23 cellular contexts compared by ENCODE assay signal in the genomic region with DNA sequence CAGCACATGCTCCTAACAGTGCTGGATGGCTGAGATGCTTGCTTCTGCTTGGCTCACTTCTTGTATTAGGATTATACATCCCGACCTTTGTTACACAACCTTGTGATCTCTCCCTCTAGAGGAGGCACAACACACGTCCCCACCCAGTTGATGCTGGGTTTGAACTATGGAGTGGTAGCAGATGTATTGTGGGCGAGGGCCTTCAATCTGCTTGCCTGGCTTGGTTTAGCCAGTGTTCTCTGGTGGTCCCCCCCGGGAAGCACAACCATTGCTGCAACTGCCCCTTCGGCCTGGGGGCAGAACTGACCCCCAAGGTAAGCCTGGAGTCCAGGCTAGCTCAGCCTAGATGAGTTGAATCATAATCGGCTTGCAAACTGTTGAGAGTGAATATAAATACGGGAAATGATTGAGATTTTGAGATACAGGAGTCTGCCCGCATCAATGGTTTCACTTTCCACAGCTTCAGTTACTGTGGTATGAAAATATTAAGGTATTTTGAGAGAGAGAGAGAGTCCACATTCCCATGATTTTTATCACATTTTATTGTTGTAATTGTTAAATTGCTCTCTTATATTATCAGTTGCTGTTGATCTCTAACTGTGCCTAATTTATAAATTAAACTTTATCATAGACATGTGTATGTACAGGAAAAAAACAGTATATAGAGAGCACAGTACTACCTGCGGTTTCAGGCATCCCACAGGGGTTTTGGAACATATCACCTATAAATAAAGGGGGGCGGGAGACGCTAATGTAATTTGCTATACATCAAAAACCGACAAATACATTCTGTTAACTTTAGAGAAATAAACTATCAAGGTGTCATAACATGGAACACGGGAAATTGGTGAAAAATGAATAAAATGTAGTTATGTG.
"Had no signal": no experiment of that assay in that cellular context is flagged by ENCODE, and none has a peak within 500 bp of the region (broad histone marks: within the 10 kb centered on the region; RNA-seq: fewer than 3 reads in every experiment).

No MANE protein-coding gene starts in this region.

- DNase-seq: colonic mucosa; effector CD8-positive, alpha-beta T cell; endodermal cell; foreskin keratinocyte; heart left ventricle; hypothalamus; left ventricle myocardium superior; lower lobe of right lung; mucosa of descending colon; naive B cell; stimulated activated CD4-positive, alpha-beta T cell treated with anti-CD3 and anti-CD28 coated beads, Interleukin-4, amount 100 ng/mL, for 4 hours; upper lobe of left lung had no signal

- H3K9me3 ChIP-seq: colonic mucosa, heart left ventricle, lower lobe of right lung, mucosa of descending colon, neutrophil, prostate gland, right atrium auricular region, thoracic aorta, upper lobe of left lung had no signal

- H3K4me3 ChIP-seq: colonic mucosa, gastroesophageal sphincter, heart left ventricle, lower lobe of right lung, mucosa of descending colon, prostate gland, right atrium auricular region, thoracic aorta, tibial nerve, upper lobe of left lung had no signal

- ATAC-seq: esophagus mucosa; foreskin keratinocyte; gastroesophageal sphincter; heart left ventricle; left ventricle myocardium superior; lower lobe of right lung; mucosa of descending colon; natural killer cell treated with Interleukin-12 subunit alpha and Interleukin-12 subunit beta and Interleukin-15 and Interleukin-18, amount 100 ng/mL, for 72 hours; sciatic nerve; stimulated activated memory B cell treated with anti-CD40 and anti-IgM and Interleukin-4, amounts not matched to agents 10 μg/mL and 1 μg/mL and 100 μg/mL, for 72 hours had no signal

- H3K27me3 ChIP-seq: colonic mucosa, foreskin keratinocyte, neutrophil, right atrium auricular region, tibial nerve, upper lobe of left lung had no signal

- H3K27ac ChIP-seq: colonic mucosa, epithelial cell of prostate, foreskin keratinocyte, gastroesophageal sphincter, heart left ventricle, lower lobe of right lung, neutrophil, prostate gland, right atrium auricular region, thoracic aorta, tibial nerve, upper lobe of left lung had no signal

- H3K36me3 ChIP-seq: colonic mucosa, gastroesophageal sphincter, heart left ventricle, lower lobe of right lung, neutrophil, prostate gland, right atrium auricular region, thoracic aorta, tibial nerve, upper lobe of left lung had no signal

- H3K4me1 ChIP-seq: colonic mucosa, foreskin keratinocyte, gastroesophageal sphincter, heart left ventricle, lower lobe of right lung, prostate gland, right atrium auricular region, tibial nerve, upper lobe of left lung had no signal
